ENCODE assay signal across 10 cellular contexts in the genomic region with DNA sequence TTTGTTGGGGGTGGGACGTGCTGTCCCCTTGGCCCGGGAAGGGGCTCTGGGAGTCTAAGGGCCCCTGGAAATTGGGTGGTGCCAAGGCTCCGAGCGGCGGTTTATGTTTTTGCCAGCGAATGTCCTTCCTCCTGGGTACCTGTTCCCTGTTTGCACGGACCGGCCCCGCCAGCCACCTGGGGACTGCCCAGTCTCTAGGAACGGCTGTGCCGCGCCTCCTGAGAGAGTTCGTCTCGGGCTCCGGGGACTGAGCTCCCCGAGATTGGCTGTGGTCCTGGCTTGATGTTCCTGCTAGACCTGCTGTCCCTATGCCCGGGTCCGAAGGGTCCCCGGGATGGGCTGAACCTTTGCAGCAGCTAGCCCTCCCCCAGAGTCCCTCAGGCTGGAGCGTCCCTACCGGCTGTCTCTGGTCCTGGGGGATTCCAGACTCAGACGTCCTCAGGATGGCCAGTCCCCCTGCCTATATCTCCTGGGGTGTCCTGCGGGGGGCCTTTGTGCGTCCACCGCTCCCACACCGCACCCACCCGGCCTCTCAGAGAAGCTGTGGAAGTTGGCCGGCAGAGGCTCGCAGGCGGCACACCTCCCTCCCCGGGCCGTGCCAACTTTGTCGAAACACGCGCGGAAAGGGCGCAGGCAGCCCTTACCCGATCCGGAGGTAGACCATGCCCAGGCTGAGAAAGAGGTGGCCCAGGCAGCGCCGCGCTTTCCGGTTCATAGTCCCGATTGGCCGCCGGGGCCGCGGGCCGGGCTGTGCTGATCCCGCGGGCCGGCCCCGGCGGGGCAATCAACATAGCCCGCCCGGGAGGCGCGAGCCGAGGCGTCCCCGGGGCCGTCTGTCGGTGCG. TPM values are rescaled to one million over a fixed set of nuclear protein-coding genes. Genes with fewer than 3 reads are reported as not detected.
DNase-seq lines count a peak whose midpoint lies in the region; ATAC-seq and TF ChIP-seq lines count a peak whose summit lies in the region.
"Had no signal": no experiment of that assay in that cellular context is flagged by ENCODE, and none has a peak within 500 bp of the region (broad histone marks: within the 10 kb centered on the region; RNA-seq: fewer than 3 reads in every experiment).

No MANE protein-coding gene starts in this region.

- H3K4me2 ChIP-seq in SK-N-SH, result no peak overlapping the region

- no peak overlapping the region for H3K27ac ChIP-seq in CD4-positive, CD25-positive, alpha-beta regulatory T cell (ENCODE audit: insufficient read depth, low read length, poor library complexity, severe bottlenecking)
- no peak overlapping the region for H3K27ac ChIP-seq in SK-N-SH (ENCODE audit: low read depth in 2 of 2, low read length in 1 of 2)
- peak overlapping the region; percentile 50 for H3K27ac ChIP-seq in effector memory CD4-positive, alpha-beta T cell (ENCODE audit: insufficient read depth, low read length, poor library complexity, severe bottlenecking)
- H3K27ac ChIP-seq: gastroesophageal sphincter had no signal

- H3K4me3 Mint-ChIP-seq in CD4-positive, CD25-positive, alpha-beta regulatory T cell, result peak overlapping the region; percentile 39 to 84 (median 64)
- H3K4me3 Mint-ChIP-seq in nephron, result peak overlapping the region; percentile 6 to 65 (median 17)

- peaks cover 24% of the 10 kb centered on the region for H3K27me3 ChIP-seq in CD4-positive, CD25-positive, alpha-beta regulatory T cell (ENCODE audit: control insufficient read depth, insufficient read depth, low read length)
- H3K27me3 ChIP-seq in SK-N-SH (ENCODE audit: insufficient read depth), result peaks cover 34% of the 10 kb centered on the region
- H3K27me3 ChIP-seq in effector memory CD4-positive, alpha-beta T cell (replicated peaks; ENCODE audit: control insufficient read depth, insufficient read depth, low read length, poor library complexity, severe bottlenecking), result no peaks in the 10 kb centered on the region

- no peak overlapping the region for H2AFZ ChIP-seq in SK-N-SH (ENCODE audit: low read depth)

- peaks cover 0 to 21% (median 5%) of the 10 kb centered on the region in 4 donors for H3K4me1 Mint-ChIP-seq in CD4-positive, CD25-positive, alpha-beta regulatory T cell
- no peaks in the 10 kb centered on the region for H3K4me1 Mint-ChIP-seq in nephron

- 13% methylated on average over 7 of the region's 64 CpGs for WGBS in SK-N-SH (ENCODE audit: low lambda C conversion rate)

- no peaks in the 10 kb centered on the region for H3F3A ChIP-seq in SK-N-SH (replicated peaks; ENCODE audit: insufficient read depth)

- CTCF ChIA-PET in SK-N-SH (lab: Yijun Ruan, JAX), result interaction anchor here (0.6 to 18.8 kb wide), 14 partner anchors 9 to 381 kb away, joined by 3 to 979 read pairs (median 5); no protein-coding TSS in a partner anchor

- no peaks in the 10 kb centered on the region for H3K9me2 ChIP-seq in SK-N-SH

- H3K27ac Mint-ChIP-seq in CD4-positive, CD25-positive, alpha-beta regulatory T cell, result no peak overlapping the region
- H3K27ac Mint-ChIP-seq in nephron, result no peak overlapping the region

- no peaks in the 10 kb centered on the region for H4K20me1 ChIP-seq in SK-N-SH (ENCODE audit: insufficient read depth)

- no peak overlapping the region for H3K9ac ChIP-seq in SK-N-SH

- no peaks in the 10 kb centered on the region for H3K9me3 ChIP-seq in CD4-positive, CD25-positive, alpha-beta regulatory T cell (ENCODE audit: control insufficient read depth in 2 of 2, low read length in 2 of 2)
- H3K9me3 ChIP-seq in SK-N-SH, result no peaks in the 10 kb centered on the region
- H3K9me3 ChIP-seq in effector memory CD4-positive, alpha-beta T cell (ENCODE audit: control insufficient read depth, low read length), result no peaks in the 10 kb centered on the region

- H3K4me3 ChIP-seq in CD4-positive, CD25-positive, alpha-beta regulatory T cell (ENCODE audit: low read depth, low read length), result no peak overlapping the region
- H3K4me3 ChIP-seq in SK-N-SH (ENCODE audit: low read depth in 2 of 2, low read length in 1 of 2), result peak overlapping the region in 1 of 2 experiments; percentile 32; a peak in 1 of 4 replicates
- H3K4me3 ChIP-seq in effector memory CD4-positive, alpha-beta T cell (ENCODE audit: insufficient read depth, low read depth, low read length, poor library complexity, severe bottlenecking), result peak overlapping the region; percentile 83

- H3K79me2 ChIP-seq in SK-N-SH (ENCODE audit: insufficient read depth), result no peaks in the 10 kb centered on the region

- peak; percentile 5 to 22 for ATAC-seq in CD4-positive, CD25-positive, alpha-beta regulatory T cell (ENCODE audit: low read depth in 2 of 2)
- ATAC-seq in GM18873 (IDR thresholded peaks at IDR 0.05; ENCODE audit: low FRiP score, unreplicated experiment), result no peak
- no peak for ATAC-seq in HG03571 (IDR thresholded peaks at IDR 0.05; ENCODE audit: unreplicated experiment)
- ATAC-seq in GM21526 (IDR thresholded peaks at IDR 0.05; ENCODE audit: low FRiP score, unreplicated experiment), result no peak
- no peak for ATAC-seq in HG02759 (IDR thresholded peaks at IDR 0.05; ENCODE audit: unreplicated experiment)
- ATAC-seq: gastroesophageal sphincter had no signal

- peaks cover 54% of the 10 kb centered on the region for H3K27me3 Mint-ChIP-seq in CD4-positive, CD25-positive, alpha-beta regulatory T cell
- H3K27me3 Mint-ChIP-seq in nephron (ENCODE audit: low read depth), result peaks cover 94% of the 10 kb centered on the region

- peaks cover 0 to 3% (median 0%) of the 10 kb centered on the region in 7 donors for H3K9me3 Mint-ChIP-seq in CD4-positive, CD25-positive, alpha-beta regulatory T cell
- H3K9me3 Mint-ChIP-seq in nephron, result no peaks in the 10 kb centered on the region

- POLR2A ChIA-PET in SK-N-SH (lab: Yijun Ruan, JAX), result no interaction called here

- peak in 1 of 3 donors; percentile 46 for DNase-seq in CD4-positive, CD25-positive, alpha-beta regulatory T cell
- peak; percentile 66 for DNase-seq in SK-N-SH
- no peak for DNase-seq in effector memory CD4-positive, alpha-beta T cell

- H3K4me1 ChIP-seq in CD4-positive, CD25-positive, alpha-beta regulatory T cell (ENCODE audit: control insufficient read depth, insufficient read depth, low read length, poor library complexity, severe bottlenecking), result peaks cover 22% of the 10 kb centered on the region
- H3K4me1 ChIP-seq in SK-N-SH (ENCODE audit: control insufficient read depth in 1 of 2, insufficient read depth in 2 of 2, low read depth in 1 of 2, low read length in 1 of 2), result peaks cover 0 to 16% of the 10 kb centered on the region in 2 experiments; a peak in 1 of 4 replicates
- peaks cover 16% of the 10 kb centered on the region for H3K4me1 ChIP-seq in effector memory CD4-positive, alpha-beta T cell (ENCODE audit: control insufficient read depth, insufficient read depth, low read length, poor library complexity, severe bottlenecking)

- TF ChIP-seq EP300 in SK-N-SH (IDR thresholded peaks at IDR 0.05; ENCODE audit: borderline replicate concordance in 1 of 2, low read depth in 1 of 2, low read length in 1 of 2), result no peak

- TF ChIP-seq RAD21 in SK-N-SH (IDR thresholded peaks at IDR 0.05; ENCODE audit: low read length), result no peak

- TF ChIP-seq CTCF in SK-N-SH (IDR thresholded peaks at IDR 0.05) (no peak), nephron (IDR thresholded peaks at IDR 0.05; ENCODE audit: unreplicated experiment in 3 of 3) (no peak)

- peaks cover 5% of the 10 kb centered on the region for H3K36me3 Mint-ChIP-seq in CD4-positive, CD25-positive, alpha-beta regulatory T cell
- H3K36me3 Mint-ChIP-seq in nephron (ENCODE audit: low read depth), result no peaks in the 10 kb centered on the region

- no peaks in the 10 kb centered on the region for H3K36me3 ChIP-seq in CD4-positive, CD25-positive, alpha-beta regulatory T cell (ENCODE audit: control insufficient read depth, insufficient read depth, low read length)
- no peaks in the 10 kb centered on the region for H3K36me3 ChIP-seq in SK-N-SH (replicated peaks in 1 of 2; ENCODE audit: control insufficient read depth in 1 of 2, insufficient read depth in 2 of 2, low read length in 1 of 2)
- peaks cover 1% of the 10 kb centered on the region for H3K36me3 ChIP-seq in effector memory CD4-positive, alpha-beta T cell (ENCODE audit: control insufficient read depth, insufficient read depth, low read length)
- H3K36me3 ChIP-seq: gastroesophageal sphincter had no signal

TF ChIP-seq in SK-N-SH, 30 proteins besides CTCF, POLR2A, EP300 and RAD21:
- TF ChIP-seq EZH2phosphoT487 (IDR thresholded peaks at IDR 0.05; ENCODE audit: borderline replicate concordance, low read depth) (0 out of 2 replicates have a peak, but pooled peaks have one; percentile 43), FOXM1 (IDR thresholded peaks at IDR 0.05; ENCODE audit: low read depth) (no peak)

RNA-seq across cellular contexts. Expression of a gene that starts 0.5 kb away (rescaled TPM):
- 2.5 TPM for total RNA-seq in CD4-positive, CD25-positive, alpha-beta regulatory T cell
- polyA plus RNA-seq in CD4-positive, CD25-positive, alpha-beta regulatory T cell, result 1 to 10 TPM in 1 of 4 donors, under 1 TPM in 2, not detected in 1; 0.34 to 1.4 (median 0.87) TPM
- polyA plus RNA-seq in SK-N-SH (2012; rRNA removed), result not detected in 2 replicates
- polyA plus RNA-seq in SK-N-SH (2012; cell fraction: cytosol; rRNA removed), result not detected in 2 replicates
- polyA plus RNA-seq in SK-N-SH (2012; cell fraction: nucleus; rRNA removed), result not detected in 2 replicates
- total RNA-seq: G401 had no signal

Comparison
In these comparisons a context has a peak if more than half of its experiments do, and no peak if none do; other contexts are left out.
1. ATAC-seq: peak in CD4-positive, CD25-positive, alpha-beta regulatory T cell (2 of 2); none in GM18873 (single experiment), HG03571 (single experiment), GM21526 (single experiment) and HG02759 (single experiment).